ENCODE assay signal across 9 cellular contexts in genomic region chr20:38685853-38686473, GRCh38. TPM values are rescaled to one million over a fixed set of nuclear protein-coding genes. Genes with fewer than 3 reads are reported as not detected.
A peak's percentile ranks its signal among the peaks of the same experiment; 100 is the strongest.
DNase-seq lines count a peak whose midpoint lies in the region; ATAC-seq, FAIRE-seq and TF ChIP-seq lines count a peak whose summit lies in the region.
"Had no signal": no experiment of that assay in that cellular context is flagged by ENCODE, and none has a peak within 500 bp of the region (broad histone marks: within the 10 kb centered on the region; RNA-seq: fewer than 3 reads in every experiment).

No MANE protein-coding gene starts in this region.

- no peaks in the 10 kb centered on the region for H3K27me3 ChIP-seq in bronchial epithelial cell (ENCODE audit: control insufficient read depth, insufficient read depth, low read length)

- peak; percentile 43 for DNase-seq in DMS 273 (lab: John Stamatoyannopoulos, UW; ENCODE audit: unreplicated experiment)
- DNase-seq in DMS 273 treated with DMSO at 0.1 percent for 48 hours (lab: John Stamatoyannopoulos, UW): no peak
- peak; percentile 58 for DNase-seq in RPMI7951 (ENCODE audit: low read depth)
- DNase-seq in bronchial epithelial cell (ENCODE audit: low read depth): peak; percentile 30
- peak; percentile 64 for DNase-seq in mucosa of gallbladder (ENCODE audit: low spot score)
- no peak for DNase-seq in mesenteric fat pad (ENCODE audit: low spot score)
- DNase-seq in NCI-H128 (lab: John Stamatoyannopoulos, UW; ENCODE audit: unreplicated experiment): no peak

- no peak for TF ChIP-seq CTCF in bronchial epithelial cell (IDR thresholded peaks at IDR 0.05; ENCODE audit: insufficient read depth, low read length, severe bottlenecking)

- no peak for ATAC-seq in HG03342 (IDR thresholded peaks at IDR 0.05; ENCODE audit: unreplicated experiment)

- no peaks in the 10 kb centered on the region for H3K36me3 ChIP-seq in bronchial epithelial cell (ENCODE audit: control insufficient read depth, insufficient read depth, low read length)

- no peak overlapping the region for H3K4me3 ChIP-seq in bronchial epithelial cell (ENCODE audit: low read depth, low read length)

- peak; percentile 64 for FAIRE-seq in bronchial epithelial cell (lab: Jason Lieb, UNC)

RNA-seq across cellular contexts. Expression of gene SLC32A1, which starts 38.3 kb away (rescaled TPM):
- total RNA-seq in RPMI7951 (2014; rRNA removed; shearing (Covaris generic)): not detected in 2 replicates
- total RNA-seq in bronchial epithelial cell: under 0.01 TPM in 1 of 2 replicates, not detected in the other
- not detected for total RNA-seq in mucosa of gallbladder
- total RNA-seq in mesenteric fat pad: not detected
- total RNA-seq: epithelial cell of proximal tubule had no signal

Comparison
In these comparisons a context has a peak if more than half of its experiments do, and no peak if none do; other contexts are left out.
1. DNase-seq: peak in DMS 273 (single experiment), RPMI7951 (single experiment), bronchial epithelial cell (single experiment) and mucosa of gallbladder (single experiment); none in DMS 273 treated with DMSO at 0.1 percent for 48 hours (single experiment), mesenteric fat pad (single experiment) and NCI-H128 (single experiment).